1 cellular context compared by ENCODE assay signal in the genomic region with DNA sequence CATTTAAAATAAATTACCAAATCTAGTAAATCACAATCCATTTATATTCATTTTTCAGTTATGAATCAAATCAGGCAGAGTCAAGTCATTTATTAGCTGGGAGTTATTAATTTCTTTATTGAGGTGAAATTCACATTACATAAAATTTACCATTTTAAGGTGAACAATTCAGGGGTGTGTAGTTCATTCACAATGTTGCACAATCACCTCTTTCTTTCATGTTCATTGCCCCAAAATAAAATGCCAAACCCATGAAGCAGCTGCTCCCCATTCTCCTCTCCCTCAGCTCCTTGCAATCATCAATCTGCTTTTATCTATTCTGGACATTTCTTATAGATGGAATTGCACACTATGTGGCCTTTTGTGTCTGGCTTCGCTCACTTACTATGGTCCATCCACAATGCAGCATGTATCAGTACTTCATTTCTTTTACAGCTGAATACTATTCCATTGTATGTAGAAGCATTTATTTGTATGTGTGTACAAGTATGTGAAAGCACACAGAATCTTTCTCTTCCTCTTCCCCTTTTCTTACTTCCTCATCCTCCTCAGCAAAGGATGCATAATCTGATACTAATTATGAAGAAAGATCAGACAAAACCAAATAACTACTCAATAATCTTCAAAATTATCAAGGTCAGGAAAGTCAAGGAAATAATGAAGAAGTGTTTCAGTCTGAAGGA.
TF ChIP-seq lines count a peak whose summit lies in the region.

No MANE protein-coding gene starts in this region.

TF ChIP-seq in GM12878, 131 proteins besides CTCF, POLR2A, EP300 and RAD21 (continued from another document):
- TF ChIP-seq, protein P1, sequence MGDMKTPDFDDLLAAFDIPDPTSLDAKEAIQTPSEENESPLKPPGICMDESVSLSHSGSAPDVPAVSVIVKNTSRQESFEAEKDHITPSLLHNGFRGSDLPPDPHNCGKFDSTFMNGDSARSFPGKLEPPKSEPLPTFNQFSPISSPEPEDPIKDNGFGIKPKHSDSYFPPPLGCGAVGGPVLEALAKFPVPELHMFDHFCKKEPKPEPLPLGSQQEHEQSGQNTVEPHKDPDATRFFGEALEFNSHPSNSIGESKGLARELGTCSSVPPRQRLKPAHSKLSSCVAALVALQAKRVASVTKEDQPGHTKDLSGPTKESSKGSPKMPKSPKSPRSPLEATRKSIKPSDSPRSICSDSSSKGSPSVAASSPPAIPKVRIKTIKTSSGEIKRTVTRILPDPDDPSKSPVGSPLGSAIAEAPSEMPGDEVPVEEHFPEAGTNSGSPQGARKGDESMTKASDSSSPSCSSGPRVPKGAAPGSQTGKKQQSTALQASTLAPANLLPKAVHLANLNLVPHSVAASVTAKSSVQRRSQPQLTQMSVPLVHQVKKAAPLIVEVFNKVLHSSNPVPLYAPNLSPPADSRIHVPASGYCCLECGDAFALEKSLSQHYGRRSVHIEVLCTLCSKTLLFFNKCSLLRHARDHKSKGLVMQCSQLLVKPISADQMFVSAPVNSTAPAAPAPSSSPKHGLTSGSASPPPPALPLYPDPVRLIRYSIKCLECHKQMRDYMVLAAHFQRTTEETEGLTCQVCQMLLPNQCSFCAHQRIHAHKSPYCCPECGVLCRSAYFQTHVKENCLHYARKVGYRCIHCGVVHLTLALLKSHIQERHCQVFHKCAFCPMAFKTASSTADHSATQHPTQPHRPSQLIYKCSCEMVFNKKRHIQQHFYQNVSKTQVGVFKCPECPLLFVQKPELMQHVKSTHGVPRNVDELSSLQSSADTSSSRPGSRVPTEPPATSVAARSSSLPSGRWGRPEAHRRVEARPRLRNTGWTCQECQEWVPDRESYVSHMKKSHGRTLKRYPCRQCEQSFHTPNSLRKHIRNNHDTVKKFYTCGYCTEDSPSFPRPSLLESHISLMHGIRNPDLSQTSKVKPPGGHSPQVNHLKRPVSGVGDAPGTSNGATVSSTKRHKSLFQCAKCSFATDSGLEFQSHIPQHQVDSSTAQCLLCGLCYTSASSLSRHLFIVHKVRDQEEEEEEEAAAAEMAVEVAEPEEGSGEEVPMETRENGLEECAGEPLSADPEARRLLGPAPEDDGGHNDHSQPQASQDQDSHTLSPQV (IDR thresholded peaks at IDR 0.05), result no peak
- TF ChIP-seq SMC3 (IDR thresholded peaks at IDR 0.05; ENCODE audit: borderline replicate concordance, low read length), result no peak
- no peak for TF ChIP-seq ZNF217 (IDR thresholded peaks at IDR 0.05)
- no peak for TF ChIP-seq GATAD2B (conservative IDR thresholded peaks at IDR 0.05; ENCODE audit: low read depth)
- TF ChIP-seq KAT2A (conservative IDR thresholded peaks at IDR 0.05; ENCODE audit: control insufficient read depth, low read depth, low read length), result no peak
- no peak for TF ChIP-seq KDM1A (IDR thresholded peaks at IDR 0.05; ENCODE audit: borderline replicate concordance)
- TF ChIP-seq, protein P2, sequence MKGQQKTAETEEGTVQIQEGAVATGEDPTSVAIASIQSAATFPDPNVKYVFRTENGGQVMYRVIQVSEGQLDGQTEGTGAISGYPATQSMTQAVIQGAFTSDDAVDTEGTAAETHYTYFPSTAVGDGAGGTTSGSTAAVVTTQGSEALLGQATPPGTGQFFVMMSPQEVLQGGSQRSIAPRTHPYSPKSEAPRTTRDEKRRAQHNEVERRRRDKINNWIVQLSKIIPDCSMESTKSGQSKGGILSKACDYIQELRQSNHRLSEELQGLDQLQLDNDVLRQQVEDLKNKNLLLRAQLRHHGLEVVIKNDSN (IDR thresholded peaks at IDR 0.05; ENCODE audit: borderline replicate concordance, extremely low read length, insufficient read depth, low read depth, low read length), result no peak
- TF ChIP-seq CREM (IDR thresholded peaks at IDR 0.05; ENCODE audit: low read depth), result no peak
- TF ChIP-seq SUZ12 (IDR thresholded peaks at IDR 0.05; ENCODE audit: unreplicated experiment), result no peak
- TF ChIP-seq, protein P3, sequence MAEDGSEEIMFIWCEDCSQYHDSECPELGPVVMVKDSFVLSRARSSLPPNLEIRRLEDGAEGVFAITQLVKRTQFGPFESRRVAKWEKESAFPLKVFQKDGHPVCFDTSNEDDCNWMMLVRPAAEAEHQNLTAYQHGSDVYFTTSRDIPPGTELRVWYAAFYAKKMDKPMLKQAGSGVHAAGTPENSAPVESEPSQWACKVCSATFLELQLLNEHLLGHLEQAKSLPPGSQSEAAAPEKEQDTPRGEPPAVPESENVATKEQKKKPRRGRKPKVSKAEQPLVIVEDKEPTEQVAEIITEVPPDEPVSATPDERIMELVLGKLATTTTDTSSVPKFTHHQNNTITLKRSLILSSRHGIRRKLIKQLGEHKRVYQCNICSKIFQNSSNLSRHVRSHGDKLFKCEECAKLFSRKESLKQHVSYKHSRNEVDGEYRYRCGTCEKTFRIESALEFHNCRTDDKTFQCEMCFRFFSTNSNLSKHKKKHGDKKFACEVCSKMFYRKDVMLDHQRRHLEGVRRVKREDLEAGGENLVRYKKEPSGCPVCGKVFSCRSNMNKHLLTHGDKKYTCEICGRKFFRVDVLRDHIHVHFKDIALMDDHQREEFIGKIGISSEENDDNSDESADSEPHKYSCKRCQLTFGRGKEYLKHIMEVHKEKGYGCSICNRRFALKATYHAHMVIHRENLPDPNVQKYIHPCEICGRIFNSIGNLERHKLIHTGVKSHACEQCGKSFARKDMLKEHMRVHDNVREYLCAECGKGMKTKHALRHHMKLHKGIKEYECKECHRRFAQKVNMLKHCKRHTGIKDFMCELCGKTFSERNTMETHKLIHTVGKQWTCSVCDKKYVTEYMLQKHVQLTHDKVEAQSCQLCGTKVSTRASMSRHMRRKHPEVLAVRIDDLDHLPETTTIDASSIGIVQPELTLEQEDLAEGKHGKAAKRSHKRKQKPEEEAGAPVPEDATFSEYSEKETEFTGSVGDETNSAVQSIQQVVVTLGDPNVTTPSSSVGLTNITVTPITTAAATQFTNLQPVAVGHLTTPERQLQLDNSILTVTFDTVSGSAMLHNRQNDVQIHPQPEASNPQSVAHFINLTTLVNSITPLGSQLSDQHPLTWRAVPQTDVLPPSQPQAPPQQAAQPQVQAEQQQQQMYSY (CRISPR knock-in tag; IDR thresholded peaks at IDR 0.05), result no peak
- TF ChIP-seq IRF4 (IDR thresholded peaks at IDR 0.05; ENCODE audit: low read depth, low read length), result no peak
